27 cellular contexts compared by ENCODE assay signal in the genomic region with DNA sequence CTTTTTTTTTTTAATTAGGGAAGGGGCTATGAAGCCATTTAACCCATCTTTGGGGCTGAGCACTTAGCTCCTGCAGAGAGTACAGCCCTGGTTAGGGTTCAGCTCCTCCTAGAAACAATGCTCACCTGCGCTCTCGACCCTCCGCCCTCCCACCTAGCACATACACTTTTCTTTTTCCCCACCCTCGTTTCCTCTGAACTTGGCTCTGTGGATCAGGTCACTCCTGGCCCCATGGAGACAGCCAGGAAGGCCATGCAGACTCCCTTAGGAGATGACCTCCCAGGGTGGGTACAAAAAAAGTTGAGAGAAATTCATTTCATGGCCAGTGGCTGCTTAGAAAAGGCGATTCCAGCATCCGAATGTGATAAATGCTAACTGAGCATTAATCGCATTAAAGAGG. TPM values are rescaled to one million over a fixed set of nuclear protein-coding genes. Genes with fewer than 3 reads are reported as not detected.
"Had no signal": no experiment of that assay in that cellular context is flagged by ENCODE, and none has a peak within 500 bp of the region (broad histone marks: within the 10 kb centered on the region; RNA-seq: fewer than 3 reads in every experiment).

No MANE protein-coding gene starts in this region.

- H3K9me3 ChIP-seq: colonic mucosa, esophagus muscularis mucosa, gastrocnemius medialis, heart right ventricle, left lung, lower lobe of right lung, mucosa of descending colon had no signal

- H3K4me3 ChIP-seq: colonic mucosa, esophagus muscularis mucosa, gastrocnemius medialis, heart right ventricle, left lung, lower lobe of right lung, mucosa of descending colon had no signal

- ATAC-seq: effector memory CD8-positive, alpha-beta T cell; gastrocnemius medialis; heart right ventricle; left cardiac atrium; left lung; left ventricle myocardium superior; lower lobe of right lung; mucosa of descending colon had no signal

- H3K36me3 ChIP-seq: colonic mucosa, esophagus muscularis mucosa, gastrocnemius medialis, heart right ventricle, left lung, lower lobe of right lung had no signal

- H3K27ac ChIP-seq: colonic mucosa, esophagus muscularis mucosa, gastrocnemius medialis, heart right ventricle, left lung, lower lobe of right lung had no signal

- DNase-seq: colonic mucosa; cortex of kidney; effector CD8-positive, alpha-beta T cell; effector memory CD8-positive, alpha-beta T cell; foreskin fibroblast; foreskin melanocyte; gastrocnemius medialis; glutamatergic neuron; head of caudate nucleus; heart right ventricle; hippocampal formation; left cardiac atrium; left lung; left ventricle myocardium superior; lower lobe of right lung; mesenchymal stem cell; mucosa of descending colon; naive B cell had no signal

- H3K4me1 ChIP-seq: colonic mucosa, esophagus muscularis mucosa, gastrocnemius medialis, heart right ventricle, left lung, lower lobe of right lung had no signal

RNA-seq across cellular contexts. Expression of a gene that starts 15.8 kb away (rescaled TPM):
- total RNA-seq: dermis microvascular lymphatic vessel endothelial cell, endothelial cell of umbilical vein, esophagus muscularis mucosa, gastrocnemius medialis, heart right ventricle, left cardiac atrium, left lung, left ventricle myocardium superior, lower leg skin, lower lobe of right lung, lung microvascular endothelial cell, mesothelial cell of epicardium, mucosa of descending colon, myocyte had no signal
- polyA plus RNA-seq: endothelial cell of umbilical vein, esophagus, heart right ventricle, keratinocyte had no signal
